In genomic region chr14:38860530-38860929, GRCh38 we compare ENCODE assay signal across 11 cellular contexts.
"Had no signal": no experiment of that assay in that cellular context is flagged by ENCODE, and none has a peak within 500 bp of the region (broad histone marks: within the 10 kb centered on the region; RNA-seq: fewer than 3 reads in every experiment).

No MANE protein-coding gene starts in this region.

- H3K4me2 ChIP-seq: GM23338 had no signal

- H3K27ac Mint-ChIP-seq: GM23338, H9, HFFc6 had no signal

- DNase-seq: GM23248, GOT3, H7, H9, HCEC 1CT, HFFc6 had no signal

- H3K4me3 Mint-ChIP-seq: GM23338, H9, HFFc6 had no signal

- H3K9ac ChIP-seq: GM23248 had no signal

- FAIRE-seq: H1, H54 had no signal

- H3K9me3 Mint-ChIP-seq: HFFc6 had no signal

- H3K36me3 ChIP-seq: HAP-1 had no signal

- H3K9me3 ChIP-seq: HAP-1 had no signal

- H3K27ac ChIP-seq: GM23248 had no signal

- H2AFZ ChIP-seq: GM23248, GM23338 had no signal

- H3K4me1 ChIP-seq: HAP-1 had no signal

- ATAC-seq: GM23338, HCT116 had no signal

- H3K4me3 ChIP-seq: GM23248, GM23338, HAP-1 had no signal

- H3K4me1 Mint-ChIP-seq: GM23338, H9 had no signal
